Comparison of ENCODE assay signal across 8 cellular contexts in genomic region chr2:8583400-8584173, GRCh38.
DNase-seq lines count a peak whose midpoint lies in the region; ATAC-seq and TF ChIP-seq lines count a peak whose summit lies in the region.

No MANE protein-coding gene starts in this region.

- ATAC-seq in HG02981 (IDR thresholded peaks at IDR 0.05; ENCODE audit: unreplicated experiment) = peak; percentile 86
- ATAC-seq in esophagus mucosa = peak; percentile 99
- peak; percentile 89 to 94 for ATAC-seq in natural killer cell treated with Interleukin-12 subunit alpha and Interleukin-12 subunit beta and Interleukin-15 and Interleukin-18, amount 100 ng/mL, for 72 hours
- peak; percentile 83 for ATAC-seq in stimulated activated effector memory CD8-positive, alpha-beta T cell treated with anti-CD3 and anti-CD28 coated beads, Interleukin-12 subunit alpha, Interleukin-12 subunit beta, amount 100 ng/mL, for 72 hours

- no peaks in the 10 kb centered on the region for H3K27me3 Mint-ChIP-seq in natural killer cell treated with Interleukin-12 subunit alpha and Interleukin-12 subunit beta and Interleukin-15 and Interleukin-18, amount 100 ng/mL, for 72 hours

- H3K4me3 Mint-ChIP-seq in natural killer cell treated with Interleukin-12 subunit alpha and Interleukin-12 subunit beta and Interleukin-15 and Interleukin-18, amount 100 ng/mL, for 72 hours = peak overlapping the region; percentile 74
- peak overlapping the region; percentile 51 for H3K4me3 Mint-ChIP-seq in stimulated activated effector memory CD8-positive, alpha-beta T cell treated with anti-CD3 and anti-CD28 coated beads, Interleukin-12 subunit alpha, Interleukin-12 subunit beta, amount 100 ng/mL, for 72 hours

- peak; percentile 35 for TF ChIP-seq POLR2A in GM18526 (IDR thresholded peaks at IDR 0.05; ENCODE audit: extremely low read depth, insufficient read length)

- peak overlapping the region in 1 of 2 donors; percentile 36 for H3K27ac Mint-ChIP-seq in natural killer cell treated with Interleukin-12 subunit alpha and Interleukin-12 subunit beta and Interleukin-15 and Interleukin-18, amount 100 ng/mL, for 72 hours
- H3K27ac Mint-ChIP-seq in stimulated activated effector memory CD8-positive, alpha-beta T cell treated with anti-CD3 and anti-CD28 coated beads, Interleukin-12 subunit alpha, Interleukin-12 subunit beta, amount 100 ng/mL, for 72 hours = peak overlapping the region; percentile 11

- DNase-seq in NCI-H748 treated with DMSO at 0.1 percent for 48 hours (lab: John Stamatoyannopoulos, UW) (peak; percentile 93), NCI-H510A (lab: John Stamatoyannopoulos, UW) (no peak)
- DNase-seq in activated CD8-positive, alpha-beta memory T cell treated with anti-CD3 and anti-CD28 coated beads, Interleukin-2, amount 50 U/mL, for 4 hours = peak; percentile 85
- DNase-seq in natural killer cell treated with Interleukin-12 subunit alpha and Interleukin-12 subunit beta and Interleukin-15 and Interleukin-18, amount 100 ng/mL, for 72 hours (ENCODE audit: low spot score) = peak; percentile 88
- DNase-seq in stimulated activated effector memory CD8-positive, alpha-beta T cell treated with anti-CD3 and anti-CD28 coated beads, Interleukin-12 subunit alpha, Interleukin-12 subunit beta, amount 100 ng/mL, for 72 hours (ENCODE audit: low spot score in 2 of 2) = peak; percentile 74 to 80

- H3K9me3 Mint-ChIP-seq in natural killer cell treated with Interleukin-12 subunit alpha and Interleukin-12 subunit beta and Interleukin-15 and Interleukin-18, amount 100 ng/mL, for 72 hours = no peaks in the 10 kb centered on the region
- no peaks in the 10 kb centered on the region for H3K9me3 Mint-ChIP-seq in stimulated activated effector memory CD8-positive, alpha-beta T cell treated with anti-CD3 and anti-CD28 coated beads, Interleukin-12 subunit alpha, Interleukin-12 subunit beta, amount 100 ng/mL, for 72 hours

- H3K4me1 Mint-ChIP-seq in natural killer cell treated with Interleukin-12 subunit alpha and Interleukin-12 subunit beta and Interleukin-15 and Interleukin-18, amount 100 ng/mL, for 72 hours (ENCODE audit: low read depth in 2 of 2) = peaks cover 20 to 31% of the 10 kb centered on the region in 2 donors
- peaks cover 49% of the 10 kb centered on the region for H3K4me1 Mint-ChIP-seq in stimulated activated effector memory CD8-positive, alpha-beta T cell treated with anti-CD3 and anti-CD28 coated beads, Interleukin-12 subunit alpha, Interleukin-12 subunit beta, amount 100 ng/mL, for 72 hours

- no peaks in the 10 kb centered on the region for H3K36me3 Mint-ChIP-seq in natural killer cell treated with Interleukin-12 subunit alpha and Interleukin-12 subunit beta and Interleukin-15 and Interleukin-18, amount 100 ng/mL, for 72 hours
- H3K36me3 Mint-ChIP-seq in stimulated activated effector memory CD8-positive, alpha-beta T cell treated with anti-CD3 and anti-CD28 coated beads, Interleukin-12 subunit alpha, Interleukin-12 subunit beta, amount 100 ng/mL, for 72 hours = peaks cover 5% of the 10 kb centered on the region
